9 cellular contexts compared by ENCODE assay signal in genomic region chr3:139937674-139938279, GRCh38. TPM values are rescaled to one million over a fixed set of nuclear protein-coding genes. Genes with fewer than 3 reads are reported as not detected.
DNase-seq lines count a peak whose midpoint lies in the region; ATAC-seq and TF ChIP-seq lines count a peak whose summit lies in the region.
"Had no signal": no experiment of that assay in that cellular context is flagged by ENCODE, and none has a peak within 500 bp of the region (broad histone marks: within the 10 kb centered on the region; RNA-seq: fewer than 3 reads in every experiment).

No MANE protein-coding gene starts in this region.

- no peak overlapping the region for H3K27ac Mint-ChIP-seq in naive thymus-derived CD8-positive, alpha-beta T cell

- peaks cover 0 to 5% (median 3%) of the 10 kb centered on the region in 3 donors for H3K36me3 Mint-ChIP-seq in naive thymus-derived CD8-positive, alpha-beta T cell

- no peaks in the 10 kb centered on the region for H3K9me3 ChIP-seq in suprapubic skin

- peaks cover 34 to 92% (median 52%) of the 10 kb centered on the region in 5 donors for H3K27me3 Mint-ChIP-seq in naive thymus-derived CD8-positive, alpha-beta T cell

- no peak overlapping the region for H3K4me3 Mint-ChIP-seq in naive thymus-derived CD8-positive, alpha-beta T cell

- DNase-seq in ACHN: peak; percentile 49
- DNase-seq in GM12864 (ENCODE audit: low read depth): no peak
- DNase-seq in NCI-H2107 treated with DMSO at 0.1 percent for 48 hours (lab: John Stamatoyannopoulos, UW; ENCODE audit: unreplicated experiment): peak; percentile 65
- DNase-seq in anterior cingulate cortex (lab: John Stamatoyannopoulos, UW): peak in 30 of 58 donors; percentile 1 to 63 (median 14)
- DNase-seq in hypothalamus (lab: John Stamatoyannopoulos, UW): peak in 26 of 51 donors; percentile 2 to 69 (median 10)
- no peak for DNase-seq in suprapubic skin (ENCODE audit: low spot score in 2 of 2)
- no peak for DNase-seq in naive thymus-derived CD8-positive, alpha-beta T cell
- DNase-seq in activated CD8-positive, alpha-beta memory T cell treated with anti-CD3 and anti-CD28 coated beads, Interleukin-2, amount 50 U/mL, for 4 hours: no peak

- WGBS in suprapubic skin: 15% methylated on average over 8 of the region's 8 CpGs

- ATAC-seq in naive thymus-derived CD8-positive, alpha-beta T cell: no peak

- in situ Hi-C loops in ACHN (cut with HindIII; ENCODE audit: low pct_ligation_motif_present, low pct_unique_long_range_greater_than_20kb, low sequenced_read_pairs): no loop called here

- no peak for TF ChIP-seq EP300 in suprapubic skin (IDR thresholded peaks at IDR 0.05)

- no peak for TF ChIP-seq POLR2A in suprapubic skin (IDR thresholded peaks at IDR 0.05)

- H3K36me3 ChIP-seq in suprapubic skin: no peaks in the 10 kb centered on the region

- TF ChIP-seq CTCF in GM12864 (IDR thresholded peaks at IDR 0.05; ENCODE audit: low read depth, low read length, missing control alignments) (peak; percentile 64), suprapubic skin (IDR thresholded peaks at IDR 0.05) (peak; percentile 33 to 56)

- H3K9me3 Mint-ChIP-seq in naive thymus-derived CD8-positive, alpha-beta T cell: no peaks in the 10 kb centered on the region

- peaks cover 23% of the 10 kb centered on the region for H3K4me1 ChIP-seq in suprapubic skin

- POLR2A ChIA-PET in naive thymus-derived CD8-positive, alpha-beta T cell (lab: Charles Lee): no interaction called here

- H3K4me3 ChIP-seq in GM12864 (ENCODE audit: low read depth, low read length) (no peak overlapping the region), suprapubic skin (no peak overlapping the region)

- peaks cover 2 to 11% (median 8%) of the 10 kb centered on the region in 4 donors for H3K4me1 Mint-ChIP-seq in naive thymus-derived CD8-positive, alpha-beta T cell

- H3K27ac ChIP-seq in suprapubic skin: no peak overlapping the region
- H3K27ac ChIP-seq: epithelial cell of prostate had no signal

- peaks cover 38% of the 10 kb centered on the region for H3K27me3 ChIP-seq in suprapubic skin

RNA-seq across cellular contexts. Expression of gene CLSTN2, which starts 2.8 kb away (rescaled TPM):
- total RNA-seq in suprapubic skin: 10 to 100 TPM in 1 of 4 donors, 1 to 10 TPM in 3; 4.3 to 14.1 (median 7.4) TPM
- total RNA-seq in naive thymus-derived CD8-positive, alpha-beta T cell: not detected
- not detected for polyA plus RNA-seq in naive thymus-derived CD8-positive, alpha-beta T cell

Comparison
In these comparisons a context has a peak if more than half of its experiments do, and no peak if none do; other contexts are left out.
1. DNase-seq: peak in ACHN (single experiment), NCI-H2107 treated with DMSO at 0.1 percent for 48 hours (single experiment), anterior cingulate cortex (30 of 58) and hypothalamus (26 of 51); none in GM12864 (single experiment), suprapubic skin (0 of 2), naive thymus-derived CD8-positive, alpha-beta T cell (0 of 10) and activated CD8-positive, alpha-beta memory T cell treated with anti-CD3 and anti-CD28 coated beads, Interleukin-2, amount 50 U/mL, for 4 hours (single experiment).
2. RNA of gene CLSTN2, which starts 2.8 kb away (total RNA-seq): 4.3 to 14.1 TPM in suprapubic skin; not detected in naive thymus-derived CD8-positive, alpha-beta T cell; every median in the first group is over 4 times any median in the second.